ENCODE assay signal across 8 cellular contexts in the genomic region with DNA sequence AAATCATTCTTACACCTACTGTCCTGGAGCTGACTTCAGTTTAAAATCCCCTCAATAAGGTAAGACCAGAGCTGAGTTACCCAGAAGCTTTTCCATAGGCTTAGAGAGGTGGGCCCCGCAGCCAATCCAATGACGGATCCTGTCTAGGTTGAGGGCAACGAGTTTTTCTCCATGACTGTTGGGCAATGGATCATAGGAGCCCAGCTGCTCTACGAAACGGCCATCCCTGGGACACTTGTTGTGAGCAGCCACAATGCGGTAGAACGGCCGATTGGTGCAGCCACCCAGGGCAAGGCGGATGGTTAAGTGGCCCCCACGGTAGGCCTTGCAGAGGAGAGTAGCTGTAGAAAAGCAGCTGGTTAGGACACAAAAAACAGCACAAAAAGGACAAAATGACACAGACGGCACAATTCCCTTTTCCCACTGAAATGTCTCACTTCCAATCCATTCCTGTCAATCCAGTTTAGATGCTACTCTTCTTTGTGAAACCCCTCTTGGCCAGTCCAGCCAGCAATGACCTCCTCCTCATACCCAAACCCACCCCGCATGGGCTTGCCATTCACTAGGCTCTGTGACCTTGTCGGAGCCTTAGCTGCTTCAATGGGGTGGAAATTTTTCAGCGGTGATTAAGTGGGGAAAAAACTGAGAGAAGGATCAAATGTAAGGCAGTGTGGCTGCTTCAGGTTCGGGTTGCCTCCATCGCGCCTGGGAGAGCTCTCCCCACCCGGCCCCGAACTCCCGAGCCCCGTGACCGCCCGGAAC. TPM values are rescaled to one million over a fixed set of nuclear protein-coding genes. Genes with fewer than 3 reads are reported as not detected.
DNase-seq lines count a peak whose midpoint lies in the region; ATAC-seq and TF ChIP-seq lines count a peak whose summit lies in the region.

No MANE protein-coding gene starts in this region.

- no peaks in the 10 kb centered on the region for H3K9me3 ChIP-seq in right atrium auricular region
- no peaks in the 10 kb centered on the region for H3K9me3 ChIP-seq in skeletal muscle satellite cell (replicated peaks; ENCODE audit: low read length)

- peak overlapping the region; percentile 91 for H3K4me2 ChIP-seq in skeletal muscle satellite cell (ENCODE audit: low read length)

- peak overlapping the region; percentile 91 to 96 for H3K27ac ChIP-seq in right atrium auricular region

- DNase-seq in NCI-H82 (lab: John Stamatoyannopoulos, UW), result peak; percentile 54
- DNase-seq in NCI-H82 treated with DMSO at 0.1 percent for 48 hours (lab: John Stamatoyannopoulos, UW; ENCODE audit: unreplicated experiment), result no peak
- DNase-seq in activated naive CD4-positive, alpha-beta T cell treated with anti-CD3 and anti-CD28 coated beads, Interleukin-2, amount 10 ng/mL, durations not matched to agents 7 days and 5 days, result peak; percentile 23
- no peak for DNase-seq in right atrium auricular region (ENCODE audit: low spot score)
- DNase-seq in hepatic stellate cell (ENCODE audit: low spot score), result no peak

- H3K4me3 Mint-ChIP-seq in activated naive CD4-positive, alpha-beta T cell treated with anti-CD3 and anti-CD28 coated beads, Interleukin-2, amount 10 ng/mL, durations not matched to agents 7 days and 5 days, result peak overlapping the region; percentile 99

- peaks cover 0 to 28% of the 10 kb centered on the region in 2 donors for H3K4me1 ChIP-seq in right atrium auricular region
- H3K4me1 ChIP-seq in skeletal muscle satellite cell (ENCODE audit: control insufficient read depth, insufficient read depth, low read length), result peaks cover 18% of the 10 kb centered on the region

- H3K9me3 Mint-ChIP-seq in activated naive CD4-positive, alpha-beta T cell treated with anti-CD3 and anti-CD28 coated beads, Interleukin-2, amount 10 ng/mL, durations not matched to agents 7 days and 5 days, result no peaks in the 10 kb centered on the region

- H3K27ac Mint-ChIP-seq in activated naive CD4-positive, alpha-beta T cell treated with anti-CD3 and anti-CD28 coated beads, Interleukin-2, amount 10 ng/mL, durations not matched to agents 7 days and 5 days, result peak overlapping the region; percentile 93

- H3K4me3 ChIP-seq in right atrium auricular region (peak overlapping the region; percentile 71 to 97), skeletal muscle satellite cell (ENCODE audit: low read length) (peak overlapping the region; percentile 87)

- peak overlapping the region; percentile 97 for H3K9ac ChIP-seq in skeletal muscle satellite cell (ENCODE audit: low read depth, low read length)

- no peaks in the 10 kb centered on the region for H3K27me3 Mint-ChIP-seq in activated naive CD4-positive, alpha-beta T cell treated with anti-CD3 and anti-CD28 coated beads, Interleukin-2, amount 10 ng/mL, durations not matched to agents 7 days and 5 days

- H3K27me3 ChIP-seq in right atrium auricular region (no peaks in the 10 kb centered on the region), skeletal muscle satellite cell (ENCODE audit: control insufficient read depth, insufficient read depth, low read length) (no peaks in the 10 kb centered on the region)

- H3K36me3 Mint-ChIP-seq in activated naive CD4-positive, alpha-beta T cell treated with anti-CD3 and anti-CD28 coated beads, Interleukin-2, amount 10 ng/mL, durations not matched to agents 7 days and 5 days, result peaks cover 38% of the 10 kb centered on the region

- H3K4me1 Mint-ChIP-seq in activated naive CD4-positive, alpha-beta T cell treated with anti-CD3 and anti-CD28 coated beads, Interleukin-2, amount 10 ng/mL, durations not matched to agents 7 days and 5 days, result peaks cover 62% of the 10 kb centered on the region

- ATAC-seq in HG03457 (IDR thresholded peaks at IDR 0.05; ENCODE audit: unreplicated experiment) (peak; percentile 15), GM18868 (IDR thresholded peaks at IDR 0.05; ENCODE audit: unreplicated experiment) (no peak)

- TF ChIP-seq CTCF in right atrium auricular region (IDR thresholded peaks at IDR 0.05), result no peak

- H3K36me3 ChIP-seq in right atrium auricular region (peaks cover 20% of the 10 kb centered on the region), skeletal muscle satellite cell (ENCODE audit: insufficient read depth, low read length) (peaks cover 14% of the 10 kb centered on the region)

- CTCF ChIA-PET in activated naive CD4-positive, alpha-beta T cell treated with anti-CD3 and anti-CD28 coated beads, Interleukin-2, amount 10 ng/mL, durations not matched to agents 7 days and 5 days (lab: Charles Lee), result interaction anchor here (0.6 kb wide), 1 partner anchor 12 kb away, joined by 3 read pairs; no protein-coding TSS in a partner anchor

RNA-seq across cellular contexts. Expression of a gene that starts 0.6 kb away (rescaled TPM):
- 10 to 100 TPM; 39.8 to 62.6 TPM for total RNA-seq in right atrium auricular region
- 87.4 and 89.5 TPM in 2 replicates for total RNA-seq in skeletal muscle satellite cell (2012; rRNA removed)

RNA-seq across cellular contexts. Expression of a gene that starts 4.8 kb away (rescaled TPM):
- 1 to 10 TPM; 6.8 to 6.9 TPM for total RNA-seq in right atrium auricular region
- 30.2 and 33.2 TPM in 2 replicates for total RNA-seq in skeletal muscle satellite cell (2012; rRNA removed)

Comparison
In these comparisons a context has a peak if more than half of its experiments do, and no peak if none do; other contexts are left out.
1. DNase-seq: peak in NCI-H82 (single experiment) and activated naive CD4-positive, alpha-beta T cell treated with anti-CD3 and anti-CD28 coated beads, Interleukin-2, amount 10 ng/mL, durations not matched to agents 7 days and 5 days (single experiment); none in NCI-H82 treated with DMSO at 0.1 percent for 48 hours (single experiment), right atrium auricular region (single experiment) and hepatic stellate cell (single experiment).